ENCODE assay signal across 1 cellular context in the genomic region with DNA sequence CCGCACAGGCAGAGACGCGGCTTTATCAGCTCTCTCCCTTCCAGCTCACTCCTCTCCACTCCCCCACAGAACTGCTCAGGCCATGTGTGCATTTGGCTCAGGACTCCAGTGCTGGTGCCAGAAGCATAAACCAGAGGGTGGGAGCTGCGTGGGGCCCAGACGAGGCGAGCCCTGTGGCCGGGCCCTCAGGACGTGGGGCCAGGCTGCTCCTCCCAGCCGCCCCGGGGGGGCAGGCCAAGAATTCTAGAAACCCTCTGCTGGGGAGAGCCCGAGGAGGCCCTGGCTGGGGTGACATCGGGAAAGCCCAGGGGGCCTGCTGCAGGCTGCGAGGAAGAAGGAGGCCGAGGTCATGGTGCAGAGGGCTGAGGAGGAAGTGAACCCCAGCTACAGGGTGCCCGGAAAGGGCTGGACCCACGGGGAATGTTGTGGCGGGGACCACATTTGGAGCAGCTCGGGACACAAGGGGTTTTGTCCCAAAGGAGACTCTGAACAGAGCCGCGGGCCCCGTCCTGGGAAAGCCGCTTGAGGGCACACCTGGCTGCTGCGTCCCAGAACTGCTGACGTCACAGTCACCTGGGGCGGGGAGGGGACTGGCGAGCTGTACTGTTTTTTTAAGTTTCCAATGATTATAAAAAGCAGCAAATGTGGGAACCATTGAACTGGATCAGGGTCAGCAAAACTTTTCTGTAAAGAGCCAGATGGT.
A peak's percentile ranks its signal among the peaks of the same experiment; 100 is the strongest.
TF ChIP-seq lines count a peak whose summit lies in the region.

No MANE protein-coding gene starts in this region.

TF ChIP-seq in HepG2, 621 proteins besides CTCF, POLR2A, EP300 and RAD21 (continued from another document and continues in another):
- TF ChIP-seq DNMT3B (CRISPR knock-in tag; conservative IDR thresholded peaks at IDR 0.05) (0 out of 2 replicates have a peak, but pooled peaks have one; percentile 31), AGO1 (IDR thresholded peaks at IDR 0.05; ENCODE audit: low read depth, low read length, poor library complexity, severe bottlenecking) (peak; percentile 54), HDAC1 (CRISPR knock-in tag; IDR thresholded peaks at IDR 0.05) (0 out of 2 replicates have a peak, but pooled peaks have one; percentile 20), ZNF710 (CRISPR knock-in tag; IDR thresholded peaks at IDR 0.05; ENCODE audit: borderline replicate concordance) (peak; percentile 44; the same call in 1 of the 2 replicates), SP140L (CRISPR knock-in tag; IDR thresholded peaks at IDR 0.05; ENCODE audit: borderline replicate concordance) (no peak), NR2C2 (CRISPR knock-in tag; IDR thresholded peaks at IDR 0.05; ENCODE audit: borderline replicate concordance) (no peak), NKX3-1 (CRISPR knock-in tag; IDR thresholded peaks at IDR 0.05) (0 out of 2 replicates have a peak, but pooled peaks have one; percentile 48), ARNT2 (CRISPR knock-in tag; IDR thresholded peaks at IDR 0.05; ENCODE audit: low read depth) (no peak), ZNF333 (CRISPR knock-in tag; IDR thresholded peaks at IDR 0.05; ENCODE audit: borderline replicate concordance) (no peak; the same call in 1 of the 2 replicates), POGK (CRISPR knock-in tag; conservative IDR thresholded peaks at IDR 0.05) (peak; percentile 70; the same call in 1 of the 2 replicates), AKAP8 (CRISPR knock-in tag; IDR thresholded peaks at IDR 0.05) (0 out of 2 replicates have a peak, but pooled peaks have one; percentile 44), KLF12 (CRISPR knock-in tag; IDR thresholded peaks at IDR 0.05; ENCODE audit: borderline replicate concordance) (no peak), ZNF598 (CRISPR knock-in tag; IDR thresholded peaks at IDR 0.05; ENCODE audit: borderline replicate concordance) (peak; percentile 72; the same call in 1 of the 2 replicates), GLI4 (CRISPR knock-in tag; IDR thresholded peaks at IDR 0.05; ENCODE audit: borderline replicate concordance) (peak; percentile 67; the same call in 1 of the 2 replicates), SAFB2 (CRISPR knock-in tag; IDR thresholded peaks at IDR 0.05; ENCODE audit: borderline replicate concordance, low read depth) (peak; percentile 76; the same call in 1 of the 2 replicates), ZNF687 (CRISPR knock-in tag; IDR thresholded peaks at IDR 0.05) (peak; percentile 86), TRAFD1 (CRISPR knock-in tag; IDR thresholded peaks at IDR 0.05; ENCODE audit: borderline replicate concordance) (peak; percentile 29; the same call in 1 of the 2 replicates), ZBTB4 (CRISPR knock-in tag; IDR thresholded peaks at IDR 0.05; ENCODE audit: borderline replicate concordance) (0 out of 2 replicates have a peak, but pooled peaks have one; percentile 27), MED1 (CRISPR knock-in tag; IDR thresholded peaks at IDR 0.05) (0 out of 2 replicates have a peak, but pooled peaks have one; percentile 26), ZNF292 (CRISPR knock-in tag; IDR thresholded peaks at IDR 0.05; ENCODE audit: borderline replicate concordance, low read depth) (peak; percentile 30; the same call in 1 of the 2 replicates), HOXA3 (CRISPR knock-in tag; IDR thresholded peaks at IDR 0.05) (peak; percentile 58; the same call in 1 of the 2 replicates), MEIS2 (CRISPR knock-in tag; IDR thresholded peaks at IDR 0.05) (0 out of 2 replicates have a peak, but pooled peaks have one; percentile 18), ERF (CRISPR knock-in tag; IDR thresholded peaks at IDR 0.05) (peak; percentile 50; the same call in 1 of the 2 replicates), ZNF468 (CRISPR knock-in tag; IDR thresholded peaks at IDR 0.05) (no peak), HNF4G (IDR thresholded peaks at IDR 0.05; ENCODE audit: borderline replicate concordance, low read depth, low read length) (no peak; the same call in 1 of the 2 replicates), HNF4G (CRISPR knock-in tag; IDR thresholded peaks at IDR 0.05; ENCODE audit: borderline replicate concordance, low read depth) (no peak), EED (CRISPR knock-in tag; IDR thresholded peaks at IDR 0.05) (peak; percentile 43; the same call in 1 of the 2 replicates), ZNF547 (CRISPR knock-in tag; IDR thresholded peaks at IDR 0.05) (0 out of 2 replicates have a peak, but pooled peaks have one; percentile 77), WIZ (CRISPR knock-in tag; IDR thresholded peaks at IDR 0.05) (0 out of 2 replicates have a peak, but pooled peaks have one; percentile 31), ZNF274 (CRISPR knock-in tag; IDR thresholded peaks at IDR 0.05) (peak; percentile 84), HMG20A (CRISPR knock-in tag; IDR thresholded peaks at IDR 0.05; ENCODE audit: borderline replicate concordance) (no peak), NFATC3 (CRISPR knock-in tag; IDR thresholded peaks at IDR 0.05) (peak; percentile 73; the same call in 1 of the 2 replicates), MTF2 (CRISPR knock-in tag; IDR thresholded peaks at IDR 0.05; ENCODE audit: borderline replicate concordance) (no peak), CREB1 (IDR thresholded peaks at IDR 0.05) (peak; percentile 95), CREB1 (CRISPR knock-in tag; IDR thresholded peaks at IDR 0.05) (peak; percentile 79; the same call in 1 of the 2 replicates)
- TF ChIP-seq, protein P1, sequence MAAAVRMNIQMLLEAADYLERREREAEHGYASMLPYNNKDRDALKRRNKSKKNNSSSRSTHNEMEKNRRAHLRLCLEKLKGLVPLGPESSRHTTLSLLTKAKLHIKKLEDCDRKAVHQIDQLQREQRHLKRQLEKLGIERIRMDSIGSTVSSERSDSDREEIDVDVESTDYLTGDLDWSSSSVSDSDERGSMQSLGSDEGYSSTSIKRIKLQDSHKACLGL (CRISPR knock-in tag; IDR thresholded peaks at IDR 0.05) = peak; percentile 38; the same call in 1 of the 2 replicates
- TF ChIP-seq, protein P2, sequence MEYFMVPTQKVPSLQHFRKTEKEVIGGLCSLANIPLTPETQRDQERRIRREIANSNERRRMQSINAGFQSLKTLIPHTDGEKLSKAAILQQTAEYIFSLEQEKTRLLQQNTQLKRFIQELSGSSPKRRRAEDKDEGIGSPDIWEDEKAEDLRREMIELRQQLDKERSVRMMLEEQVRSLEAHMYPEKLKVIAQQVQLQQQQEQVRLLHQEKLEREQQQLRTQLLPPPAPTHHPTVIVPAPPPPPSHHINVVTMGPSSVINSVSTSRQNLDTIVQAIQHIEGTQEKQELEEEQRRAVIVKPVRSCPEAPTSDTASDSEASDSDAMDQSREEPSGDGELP (IDR thresholded peaks at IDR 0.05; ENCODE audit: borderline replicate concordance, low read depth) = peak; percentile 62; the same call in 1 of the 2 replicates
- TF ChIP-seq, protein P3, sequence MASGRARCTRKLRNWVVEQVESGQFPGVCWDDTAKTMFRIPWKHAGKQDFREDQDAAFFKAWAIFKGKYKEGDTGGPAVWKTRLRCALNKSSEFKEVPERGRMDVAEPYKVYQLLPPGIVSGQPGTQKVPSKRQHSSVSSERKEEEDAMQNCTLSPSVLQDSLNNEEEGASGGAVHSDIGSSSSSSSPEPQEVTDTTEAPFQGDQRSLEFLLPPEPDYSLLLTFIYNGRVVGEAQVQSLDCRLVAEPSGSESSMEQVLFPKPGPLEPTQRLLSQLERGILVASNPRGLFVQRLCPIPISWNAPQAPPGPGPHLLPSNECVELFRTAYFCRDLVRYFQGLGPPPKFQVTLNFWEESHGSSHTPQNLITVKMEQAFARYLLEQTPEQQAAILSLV (CRISPR knock-in tag; IDR thresholded peaks at IDR 0.05; ENCODE audit: borderline replicate concordance) = peak; percentile 45; the same call in 1 of the 2 replicates
